ENCODE assay signal across 20 cellular contexts in genomic region chr7:44711528-44711927, GRCh38. TPM values are rescaled to one million over a fixed set of nuclear protein-coding genes. Genes with fewer than 3 reads are reported as not detected.
DNase-seq lines count a peak whose midpoint lies in the region; ATAC-seq and TF ChIP-seq lines count a peak whose summit lies in the region.
"Had no signal": no experiment of that assay in that cellular context is flagged by ENCODE, and none has a peak within 500 bp of the region (broad histone marks: within the 10 kb centered on the region; RNA-seq: fewer than 3 reads in every experiment).

No MANE protein-coding gene starts in this region.

- no peak overlapping the region for H3K4me3 ChIP-seq in right atrium auricular region
- H3K4me3 ChIP-seq in PC-3 (ENCODE audit: low read length): no peak overlapping the region
- H3K4me3 ChIP-seq in right cardiac atrium (ENCODE audit: low read length): no peak overlapping the region
- H3K4me3 ChIP-seq: esophagus muscularis mucosa, prostate gland, SJSA1, tibial nerve had no signal

- no TSS peak for BruUV-seq in PC-3 (replicated peaks; lab: Mats Ljungman, UMichigan)

- H3K27ac ChIP-seq in right atrium auricular region: peak overlapping the region; percentile 55 to 58
- H3K27ac ChIP-seq in PC-3 (ENCODE audit: low read length): peak overlapping the region; percentile 30
- H3K27ac ChIP-seq in right cardiac atrium (ENCODE audit: low read length): peak overlapping the region; percentile 61
- H3K27ac ChIP-seq: esophagus muscularis mucosa, prostate gland, SJSA1, tibial nerve had no signal

- no peak for ATAC-seq in left ventricle myocardium superior
- ATAC-seq in PC-3: no peak
- ATAC-seq in right cardiac atrium: peak in 1 of 2 donors; percentile 2
- ATAC-seq in stimulated activated effector memory CD8-positive, alpha-beta T cell treated with anti-CD3 and anti-CD28 coated beads, Interleukin-12 subunit alpha, Interleukin-12 subunit beta, amount 100 ng/mL, for 72 hours: no peak
- ATAC-seq in HG03280 (IDR thresholded peaks at IDR 0.05; ENCODE audit: unreplicated experiment): no peak

- H3K27ac Mint-ChIP-seq in stimulated activated effector memory CD8-positive, alpha-beta T cell treated with anti-CD3 and anti-CD28 coated beads, Interleukin-12 subunit alpha, Interleukin-12 subunit beta, amount 100 ng/mL, for 72 hours: peak overlapping the region; percentile 91
- H3K27ac Mint-ChIP-seq: stimulated activated naive CD8-positive, alpha-beta T cell treated with anti-CD3 and anti-CD28 coated beads, Interleukin-15, Interleukin-2, amounts not matched to agents 100 ng/mL and 50 ng/mL, for 24 hours had no signal

- POLR2A ChIA-PET in PC-3 (lab: Charles Lee; ENCODE audit: unreplicated experiment): no interaction called here

- WGBS in right cardiac atrium: 57% methylated on average over 5 of the region's 5 CpGs

- no peak overlapping the region for H3K9ac ChIP-seq in PC-3 (ENCODE audit: low read length)

- H3K4me1 ChIP-seq in right atrium auricular region (peaks cover 0 to 16% of the 10 kb centered on the region in 2 donors), PC-3 (ENCODE audit: insufficient read depth, low read length) (peaks cover 12% of the 10 kb centered on the region), right cardiac atrium (ENCODE audit: control insufficient read depth, insufficient read depth, low read length) (peaks cover 3% of the 10 kb centered on the region)
- H3K4me1 ChIP-seq: prostate gland, SJSA1, tibial nerve had no signal

- H2AFZ ChIP-seq in PC-3 (ENCODE audit: low read length): no peak overlapping the region

- H4K20me1 ChIP-seq in PC-3 (ENCODE audit: low read length): no peaks in the 10 kb centered on the region

- no peaks in the 10 kb centered on the region for H3K9me2 ChIP-seq in PC-3 (replicated peaks; ENCODE audit: low read length)

- peaks cover 26% of the 10 kb centered on the region for H3K36me3 Mint-ChIP-seq in stimulated activated effector memory CD8-positive, alpha-beta T cell treated with anti-CD3 and anti-CD28 coated beads, Interleukin-12 subunit alpha, Interleukin-12 subunit beta, amount 100 ng/mL, for 72 hours

- no peak overlapping the region for H3K4me3 Mint-ChIP-seq in stimulated activated effector memory CD8-positive, alpha-beta T cell treated with anti-CD3 and anti-CD28 coated beads, Interleukin-12 subunit alpha, Interleukin-12 subunit beta, amount 100 ng/mL, for 72 hours
- H3K4me3 Mint-ChIP-seq: nephron; stimulated activated naive CD8-positive, alpha-beta T cell treated with anti-CD3 and anti-CD28 coated beads, Interleukin-15, Interleukin-2, amounts not matched to agents 100 ng/mL and 50 ng/mL, for 24 hours had no signal

- intact Hi-C loops in left ventricle myocardium superior (cut with micrococcal nuclease): no loop called here
- intact Hi-C loops in PC-3 (cut with micrococcal nuclease): no loop called here
- intact Hi-C loops in right cardiac atrium (cut with DNase I): no loop called here

- CTCF ChIA-PET in PC-3 (lab: Charles Lee): no interaction called here

- no peaks in the 10 kb centered on the region for H3K9me3 Mint-ChIP-seq in stimulated activated effector memory CD8-positive, alpha-beta T cell treated with anti-CD3 and anti-CD28 coated beads, Interleukin-12 subunit alpha, Interleukin-12 subunit beta, amount 100 ng/mL, for 72 hours
- H3K9me3 Mint-ChIP-seq: nephron; stimulated activated naive CD8-positive, alpha-beta T cell treated with anti-CD3 and anti-CD28 coated beads, Interleukin-15, Interleukin-2, amounts not matched to agents 100 ng/mL and 50 ng/mL, for 24 hours had no signal

- H3K27me3 ChIP-seq in right atrium auricular region: no peaks in the 10 kb centered on the region
- no peaks in the 10 kb centered on the region for H3K27me3 ChIP-seq in PC-3 (ENCODE audit: low read length)
- H3K27me3 ChIP-seq in right cardiac atrium (ENCODE audit: control insufficient read depth, insufficient read depth): no peaks in the 10 kb centered on the region
- H3K27me3 ChIP-seq: esophagus muscularis mucosa, SJSA1, tibial nerve had no signal

- H3K79me2 ChIP-seq in PC-3 (ENCODE audit: low read length): no peaks in the 10 kb centered on the region

- no peaks in the 10 kb centered on the region for H3F3A ChIP-seq in PC-3 (ENCODE audit: low read length, unreplicated experiment)

- DNase-seq in right atrium auricular region (ENCODE audit: low spot score): no peak
- DNase-seq in left ventricle myocardium superior: no peak
- no peak for DNase-seq in PC-3
- no peak for DNase-seq in right cardiac atrium
- no peak for DNase-seq in stimulated activated effector memory CD8-positive, alpha-beta T cell treated with anti-CD3 and anti-CD28 coated beads, Interleukin-12 subunit alpha, Interleukin-12 subunit beta, amount 100 ng/mL, for 72 hours (ENCODE audit: low spot score in 2 of 2)
- DNase-seq in NCI-H2227 treated with DMSO at 0.1 percent for 48 hours (lab: John Stamatoyannopoulos, UW): no peak
- DNase-seq in SK-N-DZ (ENCODE audit: low spot score): no peak
- DNase-seq: activated gamma-delta T cell treated with Interleukin-2 at 50 U/mL for 16 hours; amygdala; caudate nucleus; NCI-H1417 treated with DMSO at 0.1 percent for 48 hours; small intestine; stimulated activated CD4-positive, alpha-beta T cell treated with anti-CD3 and anti-CD28 coated beads, Interleukin-2, amount 100 ng/mL, for 48 hours had no signal

- TF ChIP-seq CTCF in right atrium auricular region (IDR thresholded peaks at IDR 0.05) (no peak), PC-3 (conservative IDR thresholded peaks at IDR 0.05; ENCODE audit: low read depth, low read length) (no peak)

- H3K9me3 ChIP-seq in right atrium auricular region (no peaks in the 10 kb centered on the region), PC-3 (ENCODE audit: low read length) (no peaks in the 10 kb centered on the region), right cardiac atrium (ENCODE audit: control insufficient read depth, low read length) (no peaks in the 10 kb centered on the region)
- H3K9me3 ChIP-seq: esophagus muscularis mucosa, prostate gland, SJSA1, tibial nerve had no signal

- no peak overlapping the region for H3K4me2 ChIP-seq in PC-3 (ENCODE audit: low read length)

- peaks cover 28% of the 10 kb centered on the region for H3K4me1 Mint-ChIP-seq in stimulated activated effector memory CD8-positive, alpha-beta T cell treated with anti-CD3 and anti-CD28 coated beads, Interleukin-12 subunit alpha, Interleukin-12 subunit beta, amount 100 ng/mL, for 72 hours
- H3K4me1 Mint-ChIP-seq: nephron had no signal

- H3K36me3 ChIP-seq in right atrium auricular region: peaks cover 31% of the 10 kb centered on the region
- no peaks in the 10 kb centered on the region; the same call in 1 of the 2 replicates for H3K36me3 ChIP-seq in PC-3 (ENCODE audit: low read depth, low read length)

RNA-seq across cellular contexts. Expression of gene ZMIZ2, which starts 37.1 kb away (rescaled TPM):
- total RNA-seq in right atrium auricular region (10 to 100 TPM; 14.1 to 21.3 TPM), left ventricle myocardium superior (64.8 TPM), PC-3 (2014; rRNA removed) (18.3 and 26.6 TPM in 2 replicates), right cardiac atrium (10 to 100 TPM; 47.4 to 61.6 (median 51.2) TPM)
- polyA plus RNA-seq in right cardiac atrium: 36.3 TPM
- polyA plus RNA-seq in SK-N-DZ (2014; cell fraction: cytosol; rRNA removed): 6.3 and 10.1 TPM in 2 replicates
- 50.3 and 58.3 TPM in 2 replicates for polyA plus RNA-seq in SK-N-DZ (2014; cell fraction: nucleus; rRNA removed)
